ENCODE assay signal across 16 cellular contexts in the genomic region with DNA sequence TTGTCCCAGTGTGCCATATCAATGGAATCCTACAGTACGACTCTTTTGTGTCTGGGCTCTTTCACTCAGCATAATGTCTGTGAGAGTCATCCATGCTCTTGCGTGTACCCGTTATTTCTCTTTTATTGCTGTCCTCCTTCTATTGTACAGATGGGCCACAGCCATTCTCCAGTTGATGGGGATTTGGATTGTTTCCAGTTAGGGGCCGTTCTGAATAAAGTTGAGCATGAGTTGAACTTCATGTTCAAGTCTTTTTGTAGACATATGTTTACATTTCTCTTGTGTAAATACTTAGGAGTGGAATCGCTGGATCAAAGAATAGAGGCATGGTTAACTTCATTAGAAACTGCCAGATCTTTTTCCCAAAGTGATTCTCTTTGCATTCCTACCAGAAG. TPM values are rescaled to one million over a fixed set of nuclear protein-coding genes. Genes with fewer than 3 reads are reported as not detected.
"Had no signal": no experiment of that assay in that cellular context is flagged by ENCODE, and none has a peak within 500 bp of the region (broad histone marks: within the 10 kb centered on the region; RNA-seq: fewer than 3 reads in every experiment).

No MANE protein-coding gene starts in this region.

- H3K4me3 ChIP-seq: lung, neural progenitor cell, thyroid gland had no signal

- DNase-seq: activated naive CD4-positive, alpha-beta T cell; activated naive CD8-positive, alpha-beta T cell treated with anti-CD3 and anti-CD28 coated beads, Interleukin-2, amount 10 ng/mL, durations not matched to agents 7 days and 5 days; effector CD8-positive, alpha-beta T cell; left colon; naive B cell; stimulated activated CD4-positive, alpha-beta T cell treated with anti-CD3 and anti-CD28 coated beads, Interleukin-2, amount 100 ng/mL, for 48 hours; stimulated activated naive B cell treated with anti-CD40 and anti-IgM and Interleukin-4, amounts not matched to agents 10 μg/mL and 1 μg/mL and 100 μg/mL, for 72 hours; thyroid gland had no signal

- H3K27me3 ChIP-seq: brain microvascular endothelial cell, thyroid gland had no signal

- H3K4me2 ChIP-seq: neural progenitor cell had no signal

- H3K9ac ChIP-seq: neural progenitor cell had no signal

- ATAC-seq: stimulated activated naive B cell treated with anti-CD40 and anti-IgM and Interleukin-4, amounts not matched to agents 10 μg/mL and 1 μg/mL and 100 μg/mL, for 72 hours had no signal

- H3K27ac ChIP-seq: brain microvascular endothelial cell, neural progenitor cell, thyroid gland had no signal

- H3K9me3 ChIP-seq: thyroid gland had no signal

- H3K4me1 ChIP-seq: neural progenitor cell, thyroid gland had no signal

- H3K36me3 ChIP-seq: brain microvascular endothelial cell, neural progenitor cell, thyroid gland had no signal

- H2AFZ ChIP-seq: neural progenitor cell had no signal

RNA-seq across cellular contexts. Expression of a gene that starts 38.4 kb away (rescaled TPM):
- total RNA-seq: activated CD8-positive, alpha-beta memory T cell treated with anti-CD3 and anti-CD28 coated beads for 36 hours; activated naive CD8-positive, alpha-beta T cell treated with anti-CD3 and anti-CD28 coated beads, Interleukin-2, amount 10 ng/mL, durations not matched to agents 7 days and 5 days; activated T-helper 1 cell treated with anti-CD3 and anti-CD28 coated beads, Interleukin-12 subunit alpha, Interleukin-12 subunit beta, Interleukin-2, Interleukin-4 antibody, amounts not matched to agents 30 ng/mL and 10 ng/mL and 1 ng/mL, durations not matched to agents 14 hours and 24 hours and 36 hours; osteocyte; renal cortical epithelial cell; skeletal muscle tissue had no signal
